In the genomic region with DNA sequence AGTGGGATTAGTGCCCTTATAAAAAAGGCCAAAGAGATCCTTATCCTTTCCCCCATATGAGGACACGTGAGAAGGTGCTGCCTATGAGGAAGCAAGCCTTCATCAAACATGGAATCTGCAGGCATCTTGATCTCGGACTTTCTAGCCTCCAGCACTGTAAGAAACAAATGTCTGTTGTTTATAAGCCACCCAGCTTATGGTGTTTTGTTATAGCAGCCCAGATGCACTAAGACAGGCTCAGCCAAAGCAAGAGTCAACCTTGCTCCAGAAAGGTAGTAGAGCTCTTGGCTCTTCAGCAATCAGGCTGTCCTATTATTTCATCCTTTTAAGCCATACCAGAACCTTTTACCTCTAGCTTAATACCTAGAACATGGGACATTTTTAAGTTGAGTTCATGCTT, we compare ENCODE assay signal across 9 cellular contexts.
"Had no signal": no experiment of that assay in that cellular context is flagged by ENCODE, and none has a peak within 500 bp of the region (broad histone marks: within the 10 kb centered on the region; RNA-seq: fewer than 3 reads in every experiment).

No MANE protein-coding gene starts in this region.

- H3K4me3 Mint-ChIP-seq: GM23338, H9 had no signal

- DNase-seq: H9, HCEC 1CT, IMR-90, KBM-7 had no signal

- H3K9ac ChIP-seq: KMS-11 had no signal

- H3K4me3 ChIP-seq: GM23338 had no signal

- H3K27ac ChIP-seq: KMS-11 had no signal

- H3K9me3 Mint-ChIP-seq: GM23338, H9 had no signal

- ATAC-seq: GM23338 had no signal

- H3K4me2 ChIP-seq: GM23338, KMS-11 had no signal

- FAIRE-seq: H1, H54, HTR-8/SVneo had no signal

- H3K27ac Mint-ChIP-seq: GM23338, H9 had no signal
